19 cellular contexts compared by ENCODE assay signal in the genomic region with DNA sequence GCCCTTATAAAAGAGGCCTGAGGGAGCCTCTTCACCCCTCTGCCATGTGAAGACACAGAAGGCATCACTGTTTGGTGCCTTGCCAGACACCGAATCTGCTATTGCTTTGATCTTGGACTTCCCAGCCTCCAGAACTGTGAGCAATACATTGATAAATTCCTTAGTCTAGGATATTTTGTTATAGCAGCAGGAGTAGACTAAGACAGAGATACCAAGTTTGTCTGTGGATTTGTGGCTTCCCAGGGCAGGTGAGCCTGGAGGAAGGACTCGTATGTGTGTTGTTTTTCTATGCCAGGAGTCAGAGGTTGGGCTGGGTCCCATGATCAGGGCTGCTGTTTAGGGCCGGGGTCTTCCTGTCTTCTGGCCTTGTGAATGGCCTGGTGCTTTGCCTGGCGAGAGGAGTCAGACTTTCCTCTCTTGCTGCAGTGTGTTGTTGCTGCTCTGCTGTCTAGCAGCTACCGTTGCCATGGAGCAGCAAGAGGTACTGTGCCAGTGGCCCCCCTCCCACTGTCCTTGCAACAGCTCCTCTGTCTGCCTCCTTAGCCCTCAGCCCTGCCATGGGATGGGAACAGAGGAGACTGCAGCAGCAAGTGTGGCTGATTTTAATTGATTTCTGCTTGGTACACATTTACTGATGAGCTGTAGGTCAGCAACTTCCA.
DNase-seq lines count a peak whose midpoint lies in the region; ATAC-seq, FAIRE-seq and TF ChIP-seq lines count a peak whose summit lies in the region.
"Had no signal": no experiment of that assay in that cellular context is flagged by ENCODE, and none has a peak within 500 bp of the region (broad histone marks: within the 10 kb centered on the region; RNA-seq: fewer than 3 reads in every experiment).

No MANE protein-coding gene starts in this region.

- H3K27me3 Mint-ChIP-seq in activated B cell treated with CpG ODN at 0.5 μM for 24 hours: no peaks in the 10 kb centered on the region
- H3K27me3 Mint-ChIP-seq in immature natural killer cell (ENCODE audit: low read depth in 3 of 3): peaks cover 0 to 11% (median 2%) of the 10 kb centered on the region in 3 donors

- no peak for ATAC-seq in activated B cell treated with CpG ODN at 0.5 μM for 24 hours (ENCODE audit: low read depth)
- ATAC-seq in HG03097 (IDR thresholded peaks at IDR 0.05; ENCODE audit: low FRiP score, unreplicated experiment): no peak

- intact Hi-C loops in activated B cell treated with CpG ODN at 0.5 μM for 24 hours (cut with micrococcal nuclease): loop anchor here (2.0 kb wide), 1 partner anchor 17 kb away; no protein-coding TSS in a partner anchor

- peaks cover 4% of the 10 kb centered on the region for H3K9me3 Mint-ChIP-seq in activated B cell treated with CpG ODN at 0.5 μM for 24 hours
- peaks cover 0 to 3% (median 0%) of the 10 kb centered on the region in 6 donors for H3K9me3 Mint-ChIP-seq in immature natural killer cell

- CTCF ChIA-PET in activated B cell treated with CpG ODN at 0.5 μM for 24 hours (lab: Charles Lee): interaction anchor here (0.6 to 5.2 kb wide), 6 partner anchors 12 to 192 kb away, joined by 3 to 24 read pairs (median 4); partner anchors contain the start of gene CHST11

- H3K4me1 Mint-ChIP-seq in activated B cell treated with CpG ODN at 0.5 μM for 24 hours (peaks cover 71% of the 10 kb centered on the region), immature natural killer cell (peaks cover 76 to 91% of the 10 kb centered on the region in 2 donors)

- H3K27ac Mint-ChIP-seq in activated B cell treated with CpG ODN at 0.5 μM for 24 hours (peak overlapping the region; percentile 10), immature natural killer cell (peak overlapping the region; percentile 82 to 92 (median 86))

- DNase-seq in NCI-H2227 (lab: John Stamatoyannopoulos, UW; ENCODE audit: unreplicated experiment) (peak; percentile 14), NCI-H2227 treated with DMSO at 0.1 percent for 48 hours (lab: John Stamatoyannopoulos, UW) (no peak), COR-L47 (lab: John Stamatoyannopoulos, UW) (peak; percentile 4), activated B cell treated with CpG ODN at 0.5 μM for 24 hours (no peak), immature natural killer cell (peak in 2 of 3 donors; percentile 10 to 23), activated gamma-delta T cell treated with Interleukin-2 at 50 U/mL for 16 hours (no peak), frontal cortex (ENCODE audit: low spot score in 2 of 2) (no peak)
- DNase-seq: activated CD8-positive, alpha-beta memory T cell treated with anti-CD3 and anti-CD28 coated beads for 24 hours; DMS53; GOT3; kidney; NCI-H1105 treated with DMSO at 0.1 percent for 48 hours; NCI-H524; SK-N-SH; transverse colon had no signal

- FAIRE-seq in frontal cortex (lab: Jason Lieb, UNC): no peak
- FAIRE-seq: A204.1, GM12892, GM19239, kidney had no signal

- no peak for TF ChIP-seq CTCF in activated B cell treated with CpG ODN at 0.5 μM for 24 hours (IDR thresholded peaks at IDR 0.05)

- H3K36me3 Mint-ChIP-seq in activated B cell treated with CpG ODN at 0.5 μM for 24 hours (ENCODE audit: low read depth) (peaks cover 18% of the 10 kb centered on the region), immature natural killer cell (peaks cover 9 to 17% (median 11%) of the 10 kb centered on the region in 3 donors)

- H3K4me3 Mint-ChIP-seq in activated B cell treated with CpG ODN at 0.5 μM for 24 hours (no peak overlapping the region), immature natural killer cell (peak overlapping the region in 4 of 5 donors; percentile 77 to 84 (median 80))

- POLR2A ChIA-PET in activated B cell treated with CpG ODN at 0.5 μM for 24 hours (lab: Charles Lee): interaction anchor here (1.1 to 4.9 kb wide), 6 partner anchors 12 to 110 kb away, joined by 3 to 75 read pairs (median 6); partner anchors contain the start of gene CHST11

Comparison
In these comparisons a context has a peak if more than half of its experiments do, and no peak if none do; other contexts are left out.
1. DNase-seq: peak in NCI-H2227 (single experiment), COR-L47 (single experiment) and immature natural killer cell (2 of 3); none in NCI-H2227 treated with DMSO at 0.1 percent for 48 hours (single experiment), activated B cell treated with CpG ODN at 0.5 μM for 24 hours (single experiment), activated gamma-delta T cell treated with Interleukin-2 at 50 U/mL for 16 hours (single experiment) and frontal cortex (0 of 2).